8 cellular contexts compared by ENCODE assay signal in genomic region chr3:105366302-105367062, GRCh38. TPM values are rescaled to one million over a fixed set of nuclear protein-coding genes. Genes with fewer than 3 reads are reported as not detected.
DNase-seq lines count a peak whose midpoint lies in the region; ATAC-seq and TF ChIP-seq lines count a peak whose summit lies in the region.

ALCAM (plus strand) TSS chr3:105366909.

- TF ChIP-seq POLR2A in ovary (IDR thresholded peaks at IDR 0.05): peak; percentile 69

- intact Hi-C loops in Right ventricle myocardium inferior (cut with DNase I): loop anchor here (5.0 kb wide), 1 partner anchor 739 kb away; no protein-coding TSS in a partner anchor
- intact Hi-C loops in ovary (cut with DNase I): no loop called here
- intact Hi-C loops in tibial artery (cut with DNase I; ENCODE audit: low total_unique reads): loop anchor here (10.0 kb wide), 1 partner anchor 1092 kb away; no protein-coding TSS in a partner anchor

- TF ChIP-seq EP300 in ovary (IDR thresholded peaks at IDR 0.05): no peak

- peak; percentile 54 for ATAC-seq in HG02610 (IDR thresholded peaks at IDR 0.05; ENCODE audit: unreplicated experiment)
- ATAC-seq in activated naive CD8-positive, alpha-beta T cell treated with anti-CD3 and anti-CD28 coated beads, Interleukin-2, amount 10 ng/mL, durations not matched to agents 7 days and 5 days (ENCODE audit: low read depth): peak; percentile 68
- peak; percentile 97 for ATAC-seq in Right ventricle myocardium inferior

- H3K9me3 Mint-ChIP-seq in activated naive CD8-positive, alpha-beta T cell treated with anti-CD3 and anti-CD28 coated beads, Interleukin-2, amount 10 ng/mL, durations not matched to agents 7 days and 5 days: no peaks in the 10 kb centered on the region

- peak within 1 kb of the TSS; percentile 94 for H3K27ac Mint-ChIP-seq in activated naive CD8-positive, alpha-beta T cell treated with anti-CD3 and anti-CD28 coated beads, Interleukin-2, amount 10 ng/mL, durations not matched to agents 7 days and 5 days

- POLR2A ChIA-PET in activated naive CD8-positive, alpha-beta T cell treated with anti-CD3 and anti-CD28 coated beads, Interleukin-2, amount 10 ng/mL, durations not matched to agents 7 days and 5 days (lab: Charles Lee): interaction anchor here (0.5 kb wide), 1 partner anchor 809 kb away, joined by 5 read pairs; no protein-coding TSS in a partner anchor

- DNase-seq in NCI-H1048 (lab: John Stamatoyannopoulos, UW): peak; percentile 91
- peak; percentile 77 for DNase-seq in SKM-1 treated with dmso at 0.1 percent for 144 hours (lab: John Stamatoyannopoulos, UW; ENCODE audit: unreplicated experiment)
- DNase-seq in activated naive CD8-positive, alpha-beta T cell treated with anti-CD3 and anti-CD28 coated beads, Interleukin-2, amount 10 ng/mL, durations not matched to agents 7 days and 5 days: peak; percentile 85
- peak; percentile 96 for DNase-seq in Right ventricle myocardium inferior (ENCODE audit: missing footprints)
- peak; percentile 92 to 95 (median 93) for DNase-seq in ovary
- DNase-seq in tibial artery: peak; percentile 93 to 97

- H3K27ac ChIP-seq in ovary (peak within 1 kb of the TSS; percentile 63 to 71), tibial artery (peak within 1 kb of the TSS; percentile 75 to 83)

- TF ChIP-seq CTCF in GM12872 (IDR thresholded peaks at IDR 0.05; ENCODE audit: insufficient read depth, low read depth, low read length): peak; percentile 44
- peak; percentile 37 to 66 (median 42) for TF ChIP-seq CTCF in ovary (IDR thresholded peaks at IDR 0.05)
- TF ChIP-seq CTCF in tibial artery (IDR thresholded peaks at IDR 0.05): peak; percentile 44 to 56

- H3K4me1 ChIP-seq in ovary (ENCODE audit: insufficient read depth) (no peaks in the 10 kb centered on the region), tibial artery (peaks cover 0 to 22% (median 0%) of the 10 kb centered on the region in 4 donors)

- H3K4me3 Mint-ChIP-seq in activated naive CD8-positive, alpha-beta T cell treated with anti-CD3 and anti-CD28 coated beads, Interleukin-2, amount 10 ng/mL, durations not matched to agents 7 days and 5 days: peak within 1 kb of the TSS; percentile 88

- H3K27me3 ChIP-seq in ovary (no peaks in the 10 kb centered on the region), tibial artery (no peaks in the 10 kb centered on the region)

- 0% methylated on average over 48 of the region's 48 CpGs for WGBS in ovary, 3 donors

- no peaks in the 10 kb centered on the region for H3K9me3 ChIP-seq in ovary
- no peaks in the 10 kb centered on the region for H3K9me3 ChIP-seq in tibial artery

- no peaks in the 10 kb centered on the region for H3K36me3 Mint-ChIP-seq in activated naive CD8-positive, alpha-beta T cell treated with anti-CD3 and anti-CD28 coated beads, Interleukin-2, amount 10 ng/mL, durations not matched to agents 7 days and 5 days

- peaks cover 19% of the 10 kb centered on the region for H3K27me3 Mint-ChIP-seq in activated naive CD8-positive, alpha-beta T cell treated with anti-CD3 and anti-CD28 coated beads, Interleukin-2, amount 10 ng/mL, durations not matched to agents 7 days and 5 days

- H3K4me3 ChIP-seq in ovary (peak within 1 kb of the TSS; percentile 67), tibial artery (peak within 1 kb of the TSS; percentile 62 to 67)

- H3K36me3 ChIP-seq in ovary (no peaks in the 10 kb centered on the region), tibial artery (no peaks in the 10 kb centered on the region)

- peaks cover 24% of the 10 kb centered on the region for H3K4me1 Mint-ChIP-seq in activated naive CD8-positive, alpha-beta T cell treated with anti-CD3 and anti-CD28 coated beads, Interleukin-2, amount 10 ng/mL, durations not matched to agents 7 days and 5 days

RNA-seq across cellular contexts. Expression of gene ALCAM, which starts in this region (rescaled TPM):
- total RNA-seq in activated naive CD8-positive, alpha-beta T cell treated with anti-CD3 and anti-CD28 coated beads, Interleukin-2, amount 10 ng/mL, durations not matched to agents 7 days and 5 days: 1 to 10 TPM; 8.1 to 8.2 TPM
- 3.5 TPM for total RNA-seq in Right ventricle myocardium inferior
- 10 to 100 TPM; 25.0 to 91.1 (median 52.1) TPM for total RNA-seq in ovary
- 100 to 1,000 TPM in 1 of 2 donors, 10 to 100 TPM in 1; 30.2 to 279 TPM for polyA plus RNA-seq in ovary

Comparison
In these comparisons a context has a peak if more than half of its experiments do, and no peak if none do; other contexts are left out.
1. Peak in every context shown above with its lines: DNase-seq, ATAC-seq, H3K4me3 ChIP-seq and H3K27ac ChIP-seq.
2. intact Hi-C loops: an anchor here in Right ventricle myocardium inferior (5.0 kb wide) and tibial artery (10.0 kb wide); none called in ovary.